Comparison of ENCODE assay signal across 5 cellular contexts in the genomic region with DNA sequence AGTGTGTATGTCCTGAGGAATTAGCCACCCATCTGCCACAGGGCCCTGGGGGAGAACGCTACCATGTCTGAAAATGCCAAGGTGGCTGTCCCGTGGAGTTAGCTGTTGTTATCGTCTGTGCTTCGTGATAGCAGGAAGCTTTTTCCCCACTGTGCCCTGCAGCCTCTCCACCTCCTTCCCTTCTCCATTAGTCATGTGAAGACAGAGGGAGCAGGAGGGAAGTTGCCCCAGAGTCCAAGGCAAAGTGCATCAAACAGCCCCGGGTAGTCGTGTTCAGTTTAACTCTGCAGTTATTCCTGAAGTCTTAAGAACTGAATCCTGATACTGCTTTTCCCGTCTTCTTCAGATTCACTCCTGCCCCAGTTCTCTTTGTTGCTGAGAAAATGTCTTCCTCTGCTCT. TPM values are rescaled to one million over a fixed set of nuclear protein-coding genes. Genes with fewer than 3 reads are reported as not detected.
"Had no signal": no experiment of that assay in that cellular context is flagged by ENCODE, and none has a peak within 500 bp of the region (broad histone marks: within the 10 kb centered on the region; RNA-seq: fewer than 3 reads in every experiment).

No MANE protein-coding gene starts in this region.

RNA-seq across cellular contexts. Expression of gene MRGPRE, which starts 30.3 kb away (rescaled TPM):
- total RNA-seq: HepG2, HT1080, IMR-90 had no signal
- polyA plus RNA-seq: HepG2, IgD-negative memory B cell, IMR-90 had no signal

RNA-seq across cellular contexts. Expression of gene MRGPRG, which starts 43.9 kb away (rescaled TPM):
- total RNA-seq: HepG2, HT-29, HT1080, IMR-90 had no signal
- polyA plus RNA-seq: HepG2, IgD-negative memory B cell, IMR-90 had no signal
